8 cellular contexts compared by ENCODE assay signal in genomic region chr17:43360376-43360738, GRCh38.
DNase-seq lines count a peak whose midpoint lies in the region; ATAC-seq and TF ChIP-seq lines count a peak whose summit lies in the region.

No MANE protein-coding gene starts in this region.

- no peaks in the 10 kb centered on the region for H3K27me3 Mint-ChIP-seq in stimulated activated naive CD8-positive, alpha-beta T cell treated with anti-CD3 and anti-CD28 coated beads, Interleukin-15, Interleukin-2, amounts not matched to agents 100 ng/mL and 50 ng/mL, for 24 hours

- no peaks in the 10 kb centered on the region for H3K9me3 Mint-ChIP-seq in stimulated activated naive CD8-positive, alpha-beta T cell treated with anti-CD3 and anti-CD28 coated beads, Interleukin-15, Interleukin-2, amounts not matched to agents 100 ng/mL and 50 ng/mL, for 24 hours

- peak overlapping the region; percentile 94 for H3K4me3 Mint-ChIP-seq in stimulated activated naive CD8-positive, alpha-beta T cell treated with anti-CD3 and anti-CD28 coated beads, Interleukin-15, Interleukin-2, amounts not matched to agents 100 ng/mL and 50 ng/mL, for 24 hours

- H3K9me3 ChIP-seq in endocrine pancreas (ENCODE audit: control insufficient read depth, low read length) (no peaks in the 10 kb centered on the region), muscle layer of duodenum (ENCODE audit: control insufficient read depth in 1 of 2, low read length in 2 of 2) (no peaks in the 10 kb centered on the region)

- DNase-seq in GM12865 (ENCODE audit: low read depth) = no peak
- DNase-seq in NCI-H774 (lab: John Stamatoyannopoulos, UW) = peak; percentile 63
- DNase-seq in activated CD8-positive, alpha-beta memory T cell treated with anti-CD3 and anti-CD28 coated beads for 1 hour (ENCODE audit: extremely low read depth in 1 of 2, low read depth in 1 of 2) = peak; percentile 42 to 65

- H3K27me3 ChIP-seq in endocrine pancreas (ENCODE audit: control insufficient read depth, insufficient read depth, low read length) (no peaks in the 10 kb centered on the region), muscle layer of duodenum (ENCODE audit: low read depth, low read length) (no peaks in the 10 kb centered on the region)

- peak overlapping the region; percentile 11 for H3K9ac ChIP-seq in endocrine pancreas (ENCODE audit: control insufficient read depth, insufficient read depth, low read length)

- H3K36me3 ChIP-seq in endocrine pancreas (ENCODE audit: control insufficient read depth, insufficient read depth, low read length) (no peaks in the 10 kb centered on the region), muscle layer of duodenum (ENCODE audit: control insufficient read depth in 1 of 2, insufficient read depth in 2 of 2, low read length in 2 of 2) (no peaks in the 10 kb centered on the region)

- peak overlapping the region; percentile 100 for H3K27ac Mint-ChIP-seq in stimulated activated naive CD8-positive, alpha-beta T cell treated with anti-CD3 and anti-CD28 coated beads, Interleukin-15, Interleukin-2, amounts not matched to agents 100 ng/mL and 50 ng/mL, for 24 hours

- H3K4me1 ChIP-seq in endocrine pancreas (ENCODE audit: control insufficient read depth, insufficient read depth, low read length) (no peaks in the 10 kb centered on the region), muscle layer of duodenum (ENCODE audit: control insufficient read depth in 1 of 2, insufficient read depth in 2 of 2, low read length in 2 of 2) (peaks cover 6 to 7% of the 10 kb centered on the region in 2 donors)

- peak overlapping the region; percentile 92 for H3K27ac ChIP-seq in muscle layer of duodenum (ENCODE audit: low read length)

- H3K4me3 ChIP-seq in GM12865 (ENCODE audit: low read depth, low read length) (peak overlapping the region; percentile 62), endocrine pancreas (ENCODE audit: control insufficient read depth, insufficient read depth, low read length) (peak overlapping the region; percentile 78), muscle layer of duodenum (ENCODE audit: low read depth in 1 of 2, low read length in 2 of 2) (peak overlapping the region; percentile 31 to 85)

- peaks cover 58% of the 10 kb centered on the region for H3K4me1 Mint-ChIP-seq in stimulated activated naive CD8-positive, alpha-beta T cell treated with anti-CD3 and anti-CD28 coated beads, Interleukin-15, Interleukin-2, amounts not matched to agents 100 ng/mL and 50 ng/mL, for 24 hours (ENCODE audit: low read depth)

- ATAC-seq in HG02970 (IDR thresholded peaks at IDR 0.05; ENCODE audit: low FRiP score, unreplicated experiment) (peak; percentile 40), HG03520 (IDR thresholded peaks at IDR 0.05; ENCODE audit: unreplicated experiment) (no peak)

- H3K36me3 Mint-ChIP-seq in stimulated activated naive CD8-positive, alpha-beta T cell treated with anti-CD3 and anti-CD28 coated beads, Interleukin-15, Interleukin-2, amounts not matched to agents 100 ng/mL and 50 ng/mL, for 24 hours (ENCODE audit: low read depth) = no peaks in the 10 kb centered on the region

- TF ChIP-seq CTCF in GM12865 (IDR thresholded peaks at IDR 0.05; ENCODE audit: insufficient read depth, low read depth, low read length, missing control alignments) = no peak
